ENCODE assay signal across 11 cellular contexts in the genomic region with DNA sequence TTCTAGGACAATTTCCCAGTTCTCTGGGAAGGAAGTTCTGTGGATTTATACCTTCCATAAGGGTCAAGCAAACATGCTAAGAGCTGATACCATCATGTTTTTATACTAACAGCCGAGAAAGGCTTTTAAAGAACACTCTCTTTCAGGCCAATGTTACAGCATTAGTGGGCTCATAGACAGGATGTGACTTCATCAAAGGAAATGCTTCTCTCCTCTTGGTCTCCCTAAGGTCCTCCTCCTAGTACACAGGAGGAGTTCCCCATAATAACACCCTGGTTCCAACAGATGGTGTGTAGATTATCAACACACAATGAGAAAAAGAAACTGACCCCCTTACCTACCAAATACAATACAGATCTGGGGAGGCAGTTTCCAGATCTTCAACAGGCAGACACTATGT. TPM values are rescaled to one million over a fixed set of nuclear protein-coding genes. Genes with fewer than 3 reads are reported as not detected.
DNase-seq lines count a peak whose midpoint lies in the region; ATAC-seq and TF ChIP-seq lines count a peak whose summit lies in the region.
"Had no signal": no experiment of that assay in that cellular context is flagged by ENCODE, and none has a peak within 500 bp of the region (broad histone marks: within the 10 kb centered on the region; RNA-seq: fewer than 3 reads in every experiment).

No MANE protein-coding gene starts in this region.

- H3K4me3 ChIP-seq in psoas muscle = no peak overlapping the region

- no peaks in the 10 kb centered on the region for H3K27me3 ChIP-seq in psoas muscle (ENCODE audit: insufficient read depth in 3 of 3, low read length in 2 of 3)

- H3K36me3 ChIP-seq in psoas muscle (ENCODE audit: insufficient read depth in 1 of 2, low read depth in 1 of 2) = peaks cover 0 to 14% of the 10 kb centered on the region in 2 donors

- peaks cover 22% of the 10 kb centered on the region for H3K4me1 Mint-ChIP-seq in activated naive CD8-positive, alpha-beta T cell treated with anti-CD3 and anti-CD28 coated beads, Interleukin-2, amount 10 ng/mL, durations not matched to agents 7 days and 5 days
- peaks cover 18% of the 10 kb centered on the region for H3K4me1 Mint-ChIP-seq in activated naive CD8-positive, alpha-beta T cell treated with anti-CD3 and anti-CD28 coated beads for 36 hours
- H3K4me1 Mint-ChIP-seq in effector memory CD8-positive, alpha-beta T cell (ENCODE audit: low read depth in 2 of 2) = peaks cover 8 to 23% of the 10 kb centered on the region in 2 donors

- peak; percentile 99 for ATAC-seq in activated naive CD8-positive, alpha-beta T cell treated with anti-CD3 and anti-CD28 coated beads, Interleukin-2, amount 10 ng/mL, durations not matched to agents 7 days and 5 days (ENCODE audit: low read depth)
- peak; percentile 96 for ATAC-seq in effector memory CD8-positive, alpha-beta T cell (replicated peaks)
- ATAC-seq in psoas muscle = no peak

- no peak for TF ChIP-seq CTCF in psoas muscle (IDR thresholded peaks at IDR 0.05)

- POLR2A ChIA-PET in activated naive CD8-positive, alpha-beta T cell treated with anti-CD3 and anti-CD28 coated beads, Interleukin-2, amount 10 ng/mL, durations not matched to agents 7 days and 5 days (lab: Charles Lee) = no interaction called here

- H3K9me3 ChIP-seq in psoas muscle = no peaks in the 10 kb centered on the region

- H3K9me3 Mint-ChIP-seq in activated naive CD8-positive, alpha-beta T cell treated with anti-CD3 and anti-CD28 coated beads, Interleukin-2, amount 10 ng/mL, durations not matched to agents 7 days and 5 days = no peaks in the 10 kb centered on the region
- peaks cover 3% of the 10 kb centered on the region for H3K9me3 Mint-ChIP-seq in activated naive CD8-positive, alpha-beta T cell treated with anti-CD3 and anti-CD28 coated beads for 36 hours
- no peaks in the 10 kb centered on the region for H3K9me3 Mint-ChIP-seq in effector memory CD8-positive, alpha-beta T cell

- DNase-seq in activated naive CD8-positive, alpha-beta T cell treated with anti-CD3 and anti-CD28 coated beads, Interleukin-2, amount 10 ng/mL, durations not matched to agents 7 days and 5 days = no peak
- DNase-seq in activated naive CD8-positive, alpha-beta T cell treated with anti-CD3 and anti-CD28 coated beads for 36 hours = no peak
- peak; percentile 16 for DNase-seq in NCI-H69 (lab: John Stamatoyannopoulos, UW)
- peak in 1 of 3 experiments; percentile 1 for DNase-seq in effector memory CD8-positive, alpha-beta T cell
- peak; percentile 68 for DNase-seq in pulmonary artery endothelial cell (ENCODE audit: low read depth, low spot score)
- DNase-seq in psoas muscle = no peak
- no peak for DNase-seq in GDM1 (lab: John Stamatoyannopoulos, UW)
- no peak for DNase-seq in SK-N-DZ (ENCODE audit: low spot score)
- DNase-seq: C1 segment of cervical spinal cord, right cardiac atrium had no signal

- H3K27me3 Mint-ChIP-seq in activated naive CD8-positive, alpha-beta T cell treated with anti-CD3 and anti-CD28 coated beads, Interleukin-2, amount 10 ng/mL, durations not matched to agents 7 days and 5 days = no peaks in the 10 kb centered on the region
- no peaks in the 10 kb centered on the region for H3K27me3 Mint-ChIP-seq in activated naive CD8-positive, alpha-beta T cell treated with anti-CD3 and anti-CD28 coated beads for 36 hours
- no peaks in the 10 kb centered on the region for H3K27me3 Mint-ChIP-seq in effector memory CD8-positive, alpha-beta T cell

- peak overlapping the region; percentile 73 for H3K27ac Mint-ChIP-seq in activated naive CD8-positive, alpha-beta T cell treated with anti-CD3 and anti-CD28 coated beads, Interleukin-2, amount 10 ng/mL, durations not matched to agents 7 days and 5 days
- no peak overlapping the region for H3K27ac Mint-ChIP-seq in activated naive CD8-positive, alpha-beta T cell treated with anti-CD3 and anti-CD28 coated beads for 36 hours
- peak overlapping the region; percentile 86 to 93 for H3K27ac Mint-ChIP-seq in effector memory CD8-positive, alpha-beta T cell

- 68 to 81% (median 75%) methylated on average over 1 of the region's 1 CpG for WGBS in psoas muscle, 3 donors

- H3K27ac ChIP-seq in psoas muscle = no peak overlapping the region

- peaks cover 23% of the 10 kb centered on the region for H3K36me3 Mint-ChIP-seq in activated naive CD8-positive, alpha-beta T cell treated with anti-CD3 and anti-CD28 coated beads, Interleukin-2, amount 10 ng/mL, durations not matched to agents 7 days and 5 days
- H3K36me3 Mint-ChIP-seq in activated naive CD8-positive, alpha-beta T cell treated with anti-CD3 and anti-CD28 coated beads for 36 hours = peaks cover 60% of the 10 kb centered on the region
- peaks cover 16% of the 10 kb centered on the region for H3K36me3 Mint-ChIP-seq in effector memory CD8-positive, alpha-beta T cell (ENCODE audit: insufficient read depth)

- H3K4me3 Mint-ChIP-seq in activated naive CD8-positive, alpha-beta T cell treated with anti-CD3 and anti-CD28 coated beads, Interleukin-2, amount 10 ng/mL, durations not matched to agents 7 days and 5 days = peak overlapping the region; percentile 28
- no peak overlapping the region for H3K4me3 Mint-ChIP-seq in activated naive CD8-positive, alpha-beta T cell treated with anti-CD3 and anti-CD28 coated beads for 36 hours
- peak overlapping the region; percentile 68 to 78 for H3K4me3 Mint-ChIP-seq in effector memory CD8-positive, alpha-beta T cell

- intact Hi-C loops in psoas muscle (cut with DNase I) = no loop called here

- H3K4me1 ChIP-seq in psoas muscle = no peaks in the 10 kb centered on the region

RNA-seq across cellular contexts. Expression of a gene that starts 26.7 kb away (rescaled TPM):
- not detected for total RNA-seq in activated naive CD8-positive, alpha-beta T cell treated with anti-CD3 and anti-CD28 coated beads, Interleukin-2, amount 10 ng/mL, durations not matched to agents 7 days and 5 days
- total RNA-seq in activated naive CD8-positive, alpha-beta T cell treated with anti-CD3 and anti-CD28 coated beads for 36 hours = under 1 TPM in 1 of 2 experiments, not detected in 1; 0.10 TPM
- total RNA-seq in pulmonary artery endothelial cell = not detected in 2 replicates
- total RNA-seq in psoas muscle = under 1 TPM; 0.11 to 0.40 (median 0.14) TPM
- under 1 TPM; 0.03 to 0.35 (median 0.21) TPM for polyA plus RNA-seq in psoas muscle
- not detected in 2 replicates for polyA plus RNA-seq in SK-N-DZ (2014; cell fraction: cytosol; rRNA removed)
- 0.05 TPM in 1 of 2 replicates, not detected in the other for polyA plus RNA-seq in SK-N-DZ (2014; cell fraction: nucleus; rRNA removed)
- total RNA-seq: dermis microvascular lymphatic vessel endothelial cell had no signal

Comparison
In these comparisons a context has a peak if more than half of its experiments do, and no peak if none do; other contexts are left out.
1. ATAC-seq: peak in activated naive CD8-positive, alpha-beta T cell treated with anti-CD3 and anti-CD28 coated beads, Interleukin-2, amount 10 ng/mL, durations not matched to agents 7 days and 5 days (single experiment) and effector memory CD8-positive, alpha-beta T cell (single experiment); none in psoas muscle (0 of 4).
2. DNase-seq: peak in NCI-H69 (single experiment) and pulmonary artery endothelial cell (single experiment); none in activated naive CD8-positive, alpha-beta T cell treated with anti-CD3 and anti-CD28 coated beads, Interleukin-2, amount 10 ng/mL, durations not matched to agents 7 days and 5 days (single experiment), activated naive CD8-positive, alpha-beta T cell treated with anti-CD3 and anti-CD28 coated beads for 36 hours (single experiment), psoas muscle (0 of 2), GDM1 (single experiment) and SK-N-DZ (single experiment).